Comparison of ENCODE assay signal across 9 cellular contexts in the genomic region with DNA sequence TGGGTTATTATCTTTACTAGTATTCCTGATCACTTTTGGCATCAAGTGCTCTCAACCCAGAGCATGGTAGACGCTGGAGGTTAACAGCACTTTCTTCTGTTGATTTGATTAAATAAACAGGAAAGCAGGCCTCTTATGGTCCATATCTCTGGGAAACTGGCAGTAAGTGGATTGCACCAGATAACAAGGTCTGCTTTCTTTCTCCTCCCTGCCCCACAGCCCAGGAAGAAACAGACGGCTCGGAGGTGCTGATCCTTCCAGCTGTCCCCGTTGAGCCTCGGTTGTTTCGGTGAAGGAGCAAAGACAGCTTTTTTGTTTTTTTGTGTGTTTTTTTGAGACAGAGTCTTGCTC.
DNase-seq lines count a peak whose midpoint lies in the region; ATAC-seq and TF ChIP-seq lines count a peak whose summit lies in the region.
"Had no signal": no experiment of that assay in that cellular context is flagged by ENCODE, and none has a peak within 500 bp of the region (broad histone marks: within the 10 kb centered on the region; RNA-seq: fewer than 3 reads in every experiment).

No MANE protein-coding gene starts in this region.

- no peak overlapping the region for H2BK120ac ChIP-seq in neuronal stem cell (ENCODE audit: low read depth, low read length)

- H3K27ac Mint-ChIP-seq in endodermal cell: peak overlapping the region; percentile 12
- H3K27ac Mint-ChIP-seq: CD14-positive monocyte had no signal

- H3K4me1 ChIP-seq in endodermal cell (ENCODE audit: control insufficient read depth, insufficient read depth, low read length) (peaks cover 4% of the 10 kb centered on the region), neuronal stem cell (ENCODE audit: control insufficient read depth in 2 of 2, insufficient read depth in 1 of 2, low read depth in 1 of 2, low read length in 2 of 2) (peaks cover 3 to 10% of the 10 kb centered on the region in 2 donors), adrenal gland (replicated peaks in 1 of 2) (peaks cover 0 to 15% of the 10 kb centered on the region in 2 donors)

- no peaks in the 10 kb centered on the region for H3K9me3 Mint-ChIP-seq in endodermal cell

- H3K9me3 ChIP-seq in endodermal cell (ENCODE audit: control insufficient read depth, low read length) (no peaks in the 10 kb centered on the region), neuronal stem cell (replicated peaks in 1 of 2; ENCODE audit: control insufficient read depth in 2 of 2, insufficient read depth in 1 of 2, low read depth in 1 of 2, low read length in 2 of 2) (no peaks in the 10 kb centered on the region), adrenal gland (replicated peaks in 1 of 3) (no peaks in the 10 kb centered on the region)

- H4K91ac ChIP-seq in neuronal stem cell (ENCODE audit: low read depth, low read length, poor library complexity): no peak overlapping the region

- H2BK5ac ChIP-seq in neuronal stem cell (ENCODE audit: low read length): no peak overlapping the region

- H3K27me3 ChIP-seq in endodermal cell (ENCODE audit: control insufficient read depth, insufficient read depth, low read length, poor library complexity, severe bottlenecking): peaks cover 50% of the 10 kb centered on the region
- H3K27me3 ChIP-seq in neuronal stem cell (ENCODE audit: control insufficient read depth in 3 of 3, insufficient read depth in 3 of 3, low read depth in 1 of 3, low read length in 3 of 3): no peaks in the 10 kb centered on the region
- no peaks in the 10 kb centered on the region for H3K27me3 ChIP-seq in adrenal gland

- H3K4me2 ChIP-seq in neuronal stem cell (ENCODE audit: insufficient read depth, low read length, poor library complexity, severe bottlenecking): no peak overlapping the region

- peak; percentile 14 for DNase-seq in NCI-H2029 (lab: John Stamatoyannopoulos, UW)
- no peak for DNase-seq in NCI-H2029 treated with DMSO at 0.1 percent for 48 hours (lab: John Stamatoyannopoulos, UW)
- peak; percentile 98 for DNase-seq in SK-N-DZ (ENCODE audit: low spot score)
- peak; percentile 68 for DNase-seq in endodermal cell
- DNase-seq in neuronal stem cell (ENCODE audit: low spot score): no peak
- no peak for DNase-seq in adrenal gland
- DNase-seq in stimulated activated naive CD4-positive, alpha-beta T cell (lab: John Stamatoyannopoulos, UW): no peak

- H2BK15ac ChIP-seq in neuronal stem cell (ENCODE audit: low read length): no peak overlapping the region

- TF ChIP-seq CTCF in endodermal cell (conservative IDR thresholded peaks at IDR 0.05) (no peak), adrenal gland (IDR thresholded peaks at IDR 0.05) (no peak)

- H3K9ac ChIP-seq in endodermal cell (ENCODE audit: extremely low read depth, low read length, poor library complexity, severe bottlenecking): no peak overlapping the region
- H3K9ac ChIP-seq in neuronal stem cell (ENCODE audit: low read depth, low read length, poor library complexity): no peak overlapping the region

- H3K27ac ChIP-seq in endodermal cell (ENCODE audit: low read depth, low read length) (no peak overlapping the region), neuronal stem cell (replicated peaks; ENCODE audit: low read length) (no peak overlapping the region), adrenal gland (no peak overlapping the region)

- H4K8ac ChIP-seq in neuronal stem cell (ENCODE audit: low read depth, low read length): no peak overlapping the region

- H3K36me3 Mint-ChIP-seq in endodermal cell (ENCODE audit: low read depth): no peaks in the 10 kb centered on the region
- H3K36me3 Mint-ChIP-seq: CD14-positive monocyte had no signal

- no peak overlapping the region for H3K14ac ChIP-seq in neuronal stem cell (ENCODE audit: low read length)

- H3K4me3 Mint-ChIP-seq in endodermal cell: no peak overlapping the region

- no peak overlapping the region for H2AFZ ChIP-seq in neuronal stem cell (ENCODE audit: low read length)

- intact Hi-C loops in adrenal gland (cut with DNase I): loop anchor here (10.0 kb wide), 1 partner anchor 244 kb away; no protein-coding TSS in a partner anchor

- peaks cover 78% of the 10 kb centered on the region for H3K27me3 Mint-ChIP-seq in endodermal cell (ENCODE audit: insufficient read depth)

- ATAC-seq in GM18867 (IDR thresholded peaks at IDR 0.05; ENCODE audit: unreplicated experiment): no peak

- H2AK5ac ChIP-seq in neuronal stem cell (ENCODE audit: low read depth, low read length): no peak overlapping the region

- H3K79me1 ChIP-seq in neuronal stem cell (ENCODE audit: low read depth, low read length): no peaks in the 10 kb centered on the region

- peaks cover 39% of the 10 kb centered on the region for H3K4me1 Mint-ChIP-seq in endodermal cell

- peak overlapping the region; percentile 77 for H3K18ac ChIP-seq in neuronal stem cell (ENCODE audit: low read length)

- H3K4ac ChIP-seq in neuronal stem cell (ENCODE audit: low read length): no peak overlapping the region

- H3K4me3 ChIP-seq in endodermal cell (ENCODE audit: low read length) (no peak overlapping the region), neuronal stem cell (ENCODE audit: low read length in 2 of 2) (no peak overlapping the region), adrenal gland (no peak overlapping the region)

- H3K36me3 ChIP-seq in endodermal cell (ENCODE audit: control insufficient read depth, insufficient read depth, low read length) (no peaks in the 10 kb centered on the region), neuronal stem cell (replicated peaks in 1 of 2; ENCODE audit: control insufficient read depth in 2 of 2, insufficient read depth in 2 of 2, low read length in 2 of 2) (no peaks in the 10 kb centered on the region), adrenal gland (replicated peaks in 1 of 2) (no peaks in the 10 kb centered on the region)

- TF ChIP-seq POLR2A in adrenal gland (IDR thresholded peaks at IDR 0.05): no peak

- WGBS in endodermal cell (ENCODE audit: insufficient coverage in 1 of 2, insufficient read length in 1 of 2), 2 experiments: 50 to 52% methylated on average over 3 to 6 of the region's 6 CpGs
- WGBS in neuronal stem cell (ENCODE audit: extremely low coverage in 2 of 2, insufficient read length in 2 of 2, insufficient replicate concordance in 1 of 2), 2 donors: no CpG with 5 or more reads among the region's 6 CpGs
- WGBS in adrenal gland, 4 donors: 68 to 80% (median 75%) methylated on average over 6 of the region's 6 CpGs

- no peak overlapping the region for H2BK12ac ChIP-seq in neuronal stem cell (ENCODE audit: low read length)

- H3K23ac ChIP-seq in neuronal stem cell (ENCODE audit: low read depth, low read length, poor library complexity): no peak overlapping the region

Comparison
In these comparisons a context has a peak if more than half of its experiments do, and no peak if none do; other contexts are left out.
1. DNase-seq: peak in NCI-H2029 (single experiment), SK-N-DZ (single experiment) and endodermal cell (single experiment); none in NCI-H2029 treated with DMSO at 0.1 percent for 48 hours (single experiment), neuronal stem cell (single experiment), adrenal gland (0 of 7) and stimulated activated naive CD4-positive, alpha-beta T cell (0 of 6).